ENCODE assay signal across 6 cellular contexts in the genomic region with DNA sequence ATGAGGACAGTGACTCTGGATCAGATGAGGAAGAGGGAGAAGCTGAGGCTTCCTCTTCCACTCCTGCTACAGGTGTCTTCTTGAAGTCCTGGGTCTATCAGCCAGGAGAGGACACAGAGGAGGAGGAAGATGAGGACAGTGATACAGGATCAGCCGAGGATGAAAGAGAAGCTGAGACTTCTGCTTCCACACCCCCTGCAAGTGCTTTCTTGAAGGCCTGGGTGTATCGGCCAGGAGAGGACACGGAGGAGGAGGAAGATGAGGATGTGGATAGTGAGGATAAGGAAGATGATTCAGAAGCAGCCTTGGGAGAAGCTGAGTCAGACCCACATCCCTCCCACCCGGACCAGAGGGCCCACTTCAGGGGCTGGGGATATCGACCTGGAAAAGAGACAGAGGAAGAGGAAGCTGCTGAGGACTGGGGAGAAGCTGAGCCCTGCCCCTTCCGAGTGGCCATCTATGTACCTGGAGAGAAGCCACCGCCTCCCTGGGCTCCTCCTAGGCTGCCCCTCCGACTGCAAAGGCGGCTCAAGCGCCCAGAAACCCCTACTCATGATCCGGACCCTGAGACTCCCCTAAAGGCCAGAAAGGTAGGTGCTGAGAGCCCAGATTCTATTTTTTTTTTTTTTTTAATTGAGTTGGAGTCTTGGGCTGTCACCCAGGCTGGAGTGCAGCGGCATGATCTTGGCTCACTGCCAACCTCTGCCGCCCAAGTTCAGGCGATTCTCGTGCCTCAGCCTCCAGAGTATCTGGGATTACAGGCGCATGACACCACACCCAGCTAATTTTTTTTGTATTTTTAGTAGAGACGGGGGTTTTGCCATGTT. TPM values are rescaled to one million over a fixed set of nuclear protein-coding genes. Genes with fewer than 3 reads are reported as not detected.
A peak's percentile ranks its signal among the peaks of the same experiment; 100 is the strongest.
DNase-seq lines count a peak whose midpoint lies in the region; ATAC-seq and TF ChIP-seq lines count a peak whose summit lies in the region.

No MANE protein-coding gene starts in this region.

- H3K27ac ChIP-seq in Peyer's patch = peak overlapping the region; percentile 98 to 100 (median 100)

- peaks cover 0 to 56% (median 0%) of the 10 kb centered on the region in 3 donors for H3K36me3 ChIP-seq in Peyer's patch

- H3K4me3 ChIP-seq in GM12864 (ENCODE audit: low read depth, low read length) (peak overlapping the region; percentile 75), Peyer's patch (peak overlapping the region; percentile 75 to 95 (median 83))

- H3K4me1 Mint-ChIP-seq in stimulated activated effector memory CD8-positive, alpha-beta T cell treated with anti-CD3 and anti-CD28 coated beads, Interleukin-12 subunit alpha, Interleukin-12 subunit beta, amount 100 ng/mL, for 72 hours = peaks cover 56% of the 10 kb centered on the region

- peaks cover 77% of the 10 kb centered on the region for H3K36me3 Mint-ChIP-seq in stimulated activated effector memory CD8-positive, alpha-beta T cell treated with anti-CD3 and anti-CD28 coated beads, Interleukin-12 subunit alpha, Interleukin-12 subunit beta, amount 100 ng/mL, for 72 hours

- H3K27me3 ChIP-seq in Peyer's patch = no peaks in the 10 kb centered on the region

- H3K9me3 ChIP-seq in Peyer's patch = no peaks in the 10 kb centered on the region

- peak overlapping the region; percentile 100 for H3K4me3 Mint-ChIP-seq in stimulated activated effector memory CD8-positive, alpha-beta T cell treated with anti-CD3 and anti-CD28 coated beads, Interleukin-12 subunit alpha, Interleukin-12 subunit beta, amount 100 ng/mL, for 72 hours

- H3K9me3 Mint-ChIP-seq in stimulated activated effector memory CD8-positive, alpha-beta T cell treated with anti-CD3 and anti-CD28 coated beads, Interleukin-12 subunit alpha, Interleukin-12 subunit beta, amount 100 ng/mL, for 72 hours = no peaks in the 10 kb centered on the region

- TF ChIP-seq CTCF in GM12864 (IDR thresholded peaks at IDR 0.05; ENCODE audit: low read depth, low read length, missing control alignments) (no peak), Peyer's patch (IDR thresholded peaks at IDR 0.05) (no peak)

- peak overlapping the region; percentile 100 for H3K27ac Mint-ChIP-seq in stimulated activated effector memory CD8-positive, alpha-beta T cell treated with anti-CD3 and anti-CD28 coated beads, Interleukin-12 subunit alpha, Interleukin-12 subunit beta, amount 100 ng/mL, for 72 hours

- no peak for TF ChIP-seq POLR2A in Peyer's patch (IDR thresholded peaks at IDR 0.05)

- DNase-seq in GM12864 (ENCODE audit: low read depth) (no peak), Peyer's patch (peak; percentile 37 to 63 (median 63))
- peak in 1 of 2 donors; percentile 79 for DNase-seq in stimulated activated effector memory CD8-positive, alpha-beta T cell treated with anti-CD3 and anti-CD28 coated beads, Interleukin-12 subunit alpha, Interleukin-12 subunit beta, amount 100 ng/mL, for 72 hours (ENCODE audit: low spot score in 2 of 2)

- ATAC-seq in esophagus mucosa = peak; percentile 6
- no peak for ATAC-seq in stimulated activated effector memory CD8-positive, alpha-beta T cell treated with anti-CD3 and anti-CD28 coated beads, Interleukin-12 subunit alpha, Interleukin-12 subunit beta, amount 100 ng/mL, for 72 hours
- ATAC-seq in HG03469 (IDR thresholded peaks at IDR 0.05; ENCODE audit: unreplicated experiment) = no peak
- no peak for ATAC-seq in HG03432 (IDR thresholded peaks at IDR 0.05; ENCODE audit: unreplicated experiment)

- peaks cover 4 to 32% (median 22%) of the 10 kb centered on the region in 4 donors for H3K4me1 ChIP-seq in Peyer's patch

RNA-seq across cellular contexts. Expression of a gene that starts 2.3 kb away (rescaled TPM):
- total RNA-seq in Peyer's patch = 100 to 1,000 TPM in 2 of 4 donors, 10 to 100 TPM in 2; 39.2 to 198 (median 80.3) TPM
- total RNA-seq in esophagus mucosa = 30.0 TPM

RNA-seq across cellular contexts. Expression of a gene that starts 6.1 kb away (rescaled TPM):
- total RNA-seq in Peyer's patch = 10 to 100 TPM in 1 of 4 donors, 1 to 10 TPM in 3; 2.8 to 38.8 (median 5.9) TPM
- total RNA-seq in esophagus mucosa = 8.1 TPM

RNA-seq across cellular contexts. Expression of a gene that starts 24.0 kb away (rescaled TPM):
- total RNA-seq in Peyer's patch (not detected), esophagus mucosa (0.24 TPM)

RNA-seq across cellular contexts. Expression of a gene that starts 25.6 kb away (rescaled TPM):
- total RNA-seq in Peyer's patch = 100 to 1,000 TPM; 154 to 506 (median 444) TPM
- 104 TPM for total RNA-seq in esophagus mucosa

RNA-seq across cellular contexts. Expression of a gene that starts 38.2 kb away (rescaled TPM):
- 1 to 10 TPM in 3 of 4 donors, not detected in 1; 2.0 to 8.8 (median 2.8) TPM for total RNA-seq in Peyer's patch
- total RNA-seq in esophagus mucosa = 0.40 TPM
